Comparison of ENCODE assay signal across 8 cellular contexts in the genomic region with DNA sequence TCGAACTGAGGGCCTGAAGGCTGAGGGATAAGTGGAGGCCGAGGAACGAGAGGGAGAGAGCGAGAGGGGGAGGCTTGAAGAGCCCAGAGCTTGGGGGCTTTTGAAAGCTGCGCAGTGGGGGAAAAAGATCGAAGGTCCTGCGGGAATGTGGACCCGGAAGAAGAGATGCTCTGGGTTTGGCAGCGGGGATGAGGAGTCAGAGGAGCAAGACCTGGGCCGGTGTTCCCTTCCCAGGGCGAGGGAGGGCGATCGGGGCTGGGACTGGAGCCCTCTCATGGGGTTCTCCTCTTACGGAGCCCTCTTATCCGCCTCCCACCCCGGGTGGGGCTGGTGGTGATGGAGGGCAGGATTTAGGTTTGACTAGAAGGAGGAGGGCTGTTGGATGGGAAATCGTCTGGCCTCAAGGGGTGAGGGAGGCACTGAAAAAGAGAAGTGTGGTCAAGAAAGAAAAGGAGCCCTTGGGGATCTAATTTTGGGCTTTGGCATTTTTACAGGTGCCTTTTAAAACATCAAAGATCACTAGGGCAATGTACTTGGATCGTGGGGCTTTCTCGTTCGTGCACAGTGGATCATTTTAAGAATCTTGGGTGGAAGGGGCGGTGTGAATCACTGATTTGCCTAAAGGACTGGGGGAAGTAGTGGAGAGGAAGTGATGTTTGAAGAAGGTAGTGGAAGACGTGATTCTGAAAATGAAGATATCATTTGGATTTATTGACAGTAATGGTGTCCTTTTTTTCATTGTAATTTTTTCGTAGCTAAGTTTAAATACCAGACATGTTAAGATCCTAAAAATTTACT.
DNase-seq lines count a peak whose midpoint lies in the region; TF ChIP-seq lines count a peak whose summit lies in the region.

No MANE protein-coding gene starts in this region.

- H3K27me3 ChIP-seq in GM06990 (replicated peaks; ENCODE audit: control insufficient read depth, insufficient read depth, low read length) (no peaks in the 10 kb centered on the region), HAP-1 (ENCODE audit: low read depth) (no peaks in the 10 kb centered on the region)

- DNase-seq in GM06990 (ENCODE audit: extremely low read depth, insufficient read length) (peak; percentile 68), HAP-1 (ENCODE audit: low spot score in 2 of 2) (peak; percentile 60 to 66), LoVo (ENCODE audit: low spot score) (peak; percentile 67), kidney tubule cell (ENCODE audit: low spot score) (peak; percentile 63)
- peak; percentile 26 for DNase-seq in stimulated activated CD4-positive, alpha-beta T cell treated with anti-CD3 and anti-CD28 coated beads, Interleukin-1b, Interleukin-23, amount 100 ng/mL, for 4 hours (ENCODE audit: low read depth in 2 of 2)
- no peak for DNase-seq in NK-92 treated with Interleukin-12 subunit alpha and Interleukin-12 subunit beta, amount 100 ng/mL, for 24 hours (lab: John Stamatoyannopoulos, UW)

- H3K36me3 ChIP-seq in GM06990 (ENCODE audit: control insufficient read depth, insufficient read depth, low read length) (no peaks in the 10 kb centered on the region; the same call in 1 of the 2 replicates), HAP-1 (replicated peaks) (no peaks in the 10 kb centered on the region)

- peak overlapping the region; percentile 95 for H3K4me3 ChIP-seq in GM06990 (replicated peaks; ENCODE audit: low read depth, low read length)
- H3K4me3 ChIP-seq in HAP-1 = peak overlapping the region; percentile 91

- H3K4me1 ChIP-seq in HAP-1 = no peaks in the 10 kb centered on the region

- H3K9me3 ChIP-seq in HAP-1 = no peaks in the 10 kb centered on the region

- TF ChIP-seq CTCF in GM06990 (IDR thresholded peaks at IDR 0.05; ENCODE audit: insufficient read depth, low read length, poor library complexity, severe bottlenecking) (no peak), VCaP (conservative IDR thresholded peaks at IDR 0.05) (no peak)

- H3K27ac ChIP-seq in VCaP (peak overlapping the region; percentile 91), cingulate gyrus (ENCODE audit: low read depth, low read length) (peak overlapping the region; percentile 96)

- in situ Hi-C loops in HAP-1 (cut with MboI; ENCODE audit: low sequenced_read_pairs) = no loop called here
